Comparison of ENCODE assay signal across 11 cellular contexts in genomic region chr4:83905952-83906351, GRCh38.
DNase-seq lines count a peak whose midpoint lies in the region; ATAC-seq and TF ChIP-seq lines count a peak whose summit lies in the region.
"Had no signal": no experiment of that assay in that cellular context is flagged by ENCODE, and none has a peak within 500 bp of the region (broad histone marks: within the 10 kb centered on the region; RNA-seq: fewer than 3 reads in every experiment).

No MANE protein-coding gene starts in this region.

- H3K4me2 ChIP-seq in trophoblast cell (ENCODE audit: low read length): no peak overlapping the region

- no peaks in the 10 kb centered on the region for H3K79me1 ChIP-seq in trophoblast cell (ENCODE audit: low read length)

- H3K4me3 ChIP-seq in astrocyte of the cerebellum (ENCODE audit: low read depth, low read length): no peak overlapping the region
- no peak overlapping the region for H3K4me3 ChIP-seq in trophoblast cell (ENCODE audit: low read depth, low read length)

- H3K79me2 ChIP-seq in trophoblast cell (ENCODE audit: control insufficient read depth, insufficient read depth, low read length, poor library complexity): no peaks in the 10 kb centered on the region

- H2AFZ ChIP-seq in trophoblast cell (ENCODE audit: insufficient read depth, low read length, poor library complexity): no peak overlapping the region

- no peak for ATAC-seq in HG03439 (IDR thresholded peaks at IDR 0.05; ENCODE audit: unreplicated experiment)
- ATAC-seq: activated CD4-positive, CD25-positive, alpha-beta regulatory T cell treated with anti-CD3 and anti-CD28 coated beads, Interleukin-2, amount 50 U/mL, for 24 hours had no signal

- no peaks in the 10 kb centered on the region for H3K4me1 ChIP-seq in trophoblast cell (ENCODE audit: control insufficient read depth in 1 of 2, insufficient read depth in 2 of 2, low read length in 2 of 2)

- no peak overlapping the region for H4K8ac ChIP-seq in trophoblast cell (ENCODE audit: low read depth, low read length)

- H3K27me3 ChIP-seq in trophoblast cell (ENCODE audit: insufficient read depth, low read length): no peaks in the 10 kb centered on the region

- H3K9ac ChIP-seq in trophoblast cell (ENCODE audit: low read length): no peak overlapping the region

- H2BK12ac ChIP-seq in trophoblast cell (ENCODE audit: low read length): no peak overlapping the region

- no peak overlapping the region for H3K14ac ChIP-seq in trophoblast cell (ENCODE audit: low read length)

- H4K91ac ChIP-seq in trophoblast cell (ENCODE audit: low read depth, low read length): no peak overlapping the region

- H3K36me3 ChIP-seq in trophoblast cell (ENCODE audit: control insufficient read depth in 1 of 2, insufficient read depth in 2 of 2, low read length in 2 of 2): no peaks in the 10 kb centered on the region

- DNase-seq in NCI-H2081 (lab: John Stamatoyannopoulos, UW) (peak; percentile 7 to 26), NCI-H2081 treated with DMSO at 0.1 percent for 48 hours (lab: John Stamatoyannopoulos, UW) (no peak), MV-4-11 (lab: John Stamatoyannopoulos, UW) (peak; percentile 13), astrocyte of the cerebellum (ENCODE audit: low read depth) (no peak), trophoblast cell (peak; percentile 3 to 25), hippocampal formation (lab: John Stamatoyannopoulos, UW) (no peak)
- DNase-seq in stimulated activated CD4-positive, alpha-beta T cell treated with anti-CD3 and anti-CD28 coated beads, Interleukin-15, amount 100 ng/mL, for 24 hours: no peak
- DNase-seq: NCI-H2029 treated with DMSO at 0.1 percent for 48 hours, nucleus accumbens had no signal

- TF ChIP-seq CTCF in astrocyte of the cerebellum (IDR thresholded peaks at IDR 0.05; ENCODE audit: low read depth, low read length, missing control alignments): peak; percentile 22

- H3K27ac ChIP-seq in trophoblast cell (ENCODE audit: low read depth, low read length): no peak overlapping the region

- in situ Hi-C loops in astrocyte of the cerebellum (cut with HindIII; ENCODE audit: low sequenced_read_pairs): no loop called here

- no peak overlapping the region for H4K12ac ChIP-seq in trophoblast cell (ENCODE audit: low read depth, low read length)

- no peak overlapping the region for H3K4ac ChIP-seq in trophoblast cell (ENCODE audit: low read depth, low read length)

- H2AK5ac ChIP-seq in trophoblast cell (ENCODE audit: low read length): no peak overlapping the region

- H3K23ac ChIP-seq in trophoblast cell (ENCODE audit: low read length): no peak overlapping the region

- H3K9me3 ChIP-seq in trophoblast cell (ENCODE audit: insufficient read depth, low read depth, low read length): no peaks in the 10 kb centered on the region

- H2BK5ac ChIP-seq in trophoblast cell (ENCODE audit: low read depth, low read length, poor library complexity): no peak overlapping the region

- H2BK120ac ChIP-seq in trophoblast cell (ENCODE audit: insufficient read depth, low read length, poor library complexity): no peak overlapping the region

- H3K18ac ChIP-seq in trophoblast cell (ENCODE audit: low read length): no peak overlapping the region

Comparison
In these comparisons a context has a peak if more than half of its experiments do, and no peak if none do; other contexts are left out.
1. DNase-seq: peak in NCI-H2081 (2 of 2), MV-4-11 (single experiment) and trophoblast cell (2 of 2); none in NCI-H2081 treated with DMSO at 0.1 percent for 48 hours (single experiment), astrocyte of the cerebellum (single experiment), stimulated activated CD4-positive, alpha-beta T cell treated with anti-CD3 and anti-CD28 coated beads, Interleukin-15, amount 100 ng/mL, for 24 hours (single experiment) and hippocampal formation (0 of 2).